In the genomic region with DNA sequence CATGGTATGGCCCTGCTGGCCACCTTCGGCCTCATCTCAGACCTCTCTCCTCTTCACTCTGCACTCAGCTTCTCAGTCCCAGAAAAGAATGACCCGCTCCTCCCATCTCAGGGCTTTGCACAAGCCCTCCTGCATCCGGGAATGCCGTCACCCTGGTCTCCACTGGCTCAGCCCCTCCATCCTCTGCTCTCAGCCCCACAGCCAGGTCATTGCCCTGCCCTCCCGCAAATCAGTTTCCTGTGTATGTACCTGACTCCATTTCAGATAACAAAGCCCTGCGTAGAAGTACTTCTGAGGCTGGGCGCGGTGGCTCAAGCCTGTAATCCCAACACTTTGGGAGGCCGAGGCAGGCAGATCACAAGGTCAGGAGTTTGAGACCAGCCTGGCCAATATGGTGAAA, we compare ENCODE assay signal across 24 cellular contexts. TPM values are rescaled to one million over a fixed set of nuclear protein-coding genes. Genes with fewer than 3 reads are reported as not detected.
DNase-seq lines count a peak whose midpoint lies in the region; ATAC-seq lines count a peak whose summit lies in the region.
"Had no signal": no experiment of that assay in that cellular context is flagged by ENCODE, and none has a peak within 500 bp of the region (broad histone marks: within the 10 kb centered on the region; RNA-seq: fewer than 3 reads in every experiment).

No MANE protein-coding gene starts in this region.

- peak overlapping the region; percentile 74 for H4K91ac ChIP-seq in mesenchymal stem cell (ENCODE audit: low read length)

- H3K4me1 ChIP-seq in mesenchymal stem cell (ENCODE audit: control insufficient read depth, insufficient read depth, low read depth, low read length) = peaks cover 15% of the 10 kb centered on the region

- no peaks in the 10 kb centered on the region for H3K27me3 ChIP-seq in mesenchymal stem cell (ENCODE audit: control insufficient read depth in 1 of 2, insufficient read depth in 1 of 2, low read length in 2 of 2)
- H3K27me3 ChIP-seq: heart left ventricle, upper lobe of left lung had no signal

- DNase-seq in stimulated activated naive CD8-positive, alpha-beta T cell treated with anti-CD3 and anti-CD28 coated beads, Interleukin-15, Interleukin-2, amounts not matched to agents 100 U/mL and 50 U/mL, for 24 hours = no peak
- DNase-seq in T-cell = no peak
- no peak for DNase-seq in mesenchymal stem cell
- no peak for DNase-seq in NCI-H526 (lab: John Stamatoyannopoulos, UW)
- DNase-seq: activated CD8-positive, alpha-beta memory T cell treated with anti-CD3 and anti-CD28 coated beads for 24 hours; activated effector memory CD4-positive, alpha-beta T cell treated with Interleukin-2 at 50 U/mL for 16 hours; C1 segment of cervical spinal cord; central memory CD4-positive, alpha-beta T cell; endodermal cell; heart left ventricle; IMR-90; kidney; left ventricle myocardium superior; NCI-H146; NCI-H2107; NCI-H446; NCI-H82; stimulated activated CD4-positive, alpha-beta T cell treated with anti-CD3 and anti-CD28 coated beads, Interleukin-4, amount 100 ng/mL, for 24 hours; substantia nigra; upper lobe of left lung had no signal

- peak overlapping the region in 1 of 2 experiments; percentile 63 for H3K18ac ChIP-seq in mesenchymal stem cell (ENCODE audit: low read depth in 1 of 2, low read length in 2 of 2)

- peaks cover 47% of the 10 kb centered on the region for H3K4me1 Mint-ChIP-seq in stimulated activated naive CD8-positive, alpha-beta T cell treated with anti-CD3 and anti-CD28 coated beads, Interleukin-15, Interleukin-2, amounts not matched to agents 100 ng/mL and 50 ng/mL, for 24 hours (ENCODE audit: low read depth)
- H3K4me1 Mint-ChIP-seq in T-cell = peaks cover 60 to 70% (median 61%) of the 10 kb centered on the region in 3 donors
- H3K4me1 Mint-ChIP-seq: endodermal cell had no signal

- peak overlapping the region; percentile 12 for H3K4me3 Mint-ChIP-seq in stimulated activated naive CD8-positive, alpha-beta T cell treated with anti-CD3 and anti-CD28 coated beads, Interleukin-15, Interleukin-2, amounts not matched to agents 100 ng/mL and 50 ng/mL, for 24 hours
- H3K4me3 Mint-ChIP-seq in T-cell = peak overlapping the region in 2 of 3 donors; percentile 56 to 85
- H3K4me3 Mint-ChIP-seq: endodermal cell, mesothelial cell of epicardium had no signal

- H3K23ac ChIP-seq in mesenchymal stem cell (ENCODE audit: low read length in 2 of 2) = no peak overlapping the region

- no peak overlapping the region for H2AK5ac ChIP-seq in mesenchymal stem cell (ENCODE audit: low read length, severe bottlenecking)

- CTCF ChIA-PET in T-cell (lab: Charles Lee) = no interaction called here

- H3K27ac Mint-ChIP-seq in stimulated activated naive CD8-positive, alpha-beta T cell treated with anti-CD3 and anti-CD28 coated beads, Interleukin-15, Interleukin-2, amounts not matched to agents 100 ng/mL and 50 ng/mL, for 24 hours = peak overlapping the region; percentile 10
- peak overlapping the region; percentile 95 to 97 for H3K27ac Mint-ChIP-seq in T-cell
- H3K27ac Mint-ChIP-seq: endodermal cell, mesothelial cell of epicardium had no signal

- H3K9me3 Mint-ChIP-seq in stimulated activated naive CD8-positive, alpha-beta T cell treated with anti-CD3 and anti-CD28 coated beads, Interleukin-15, Interleukin-2, amounts not matched to agents 100 ng/mL and 50 ng/mL, for 24 hours = peaks cover 4% of the 10 kb centered on the region
- peaks cover 3 to 4% (median 3%) of the 10 kb centered on the region in 3 donors for H3K9me3 Mint-ChIP-seq in T-cell

- no peak overlapping the region for H2AFZ ChIP-seq in mesenchymal stem cell (ENCODE audit: low read depth, low read length)

- no peaks in the 10 kb centered on the region for H3K79me1 ChIP-seq in mesenchymal stem cell (replicated peaks; ENCODE audit: low read length, poor library complexity, severe bottlenecking)

- H3K27me3 Mint-ChIP-seq in stimulated activated naive CD8-positive, alpha-beta T cell treated with anti-CD3 and anti-CD28 coated beads, Interleukin-15, Interleukin-2, amounts not matched to agents 100 ng/mL and 50 ng/mL, for 24 hours = no peaks in the 10 kb centered on the region
- no peaks in the 10 kb centered on the region for H3K27me3 Mint-ChIP-seq in T-cell

- peak overlapping the region; percentile 86 for H2BK15ac ChIP-seq in mesenchymal stem cell (ENCODE audit: low read depth, poor library complexity, severe bottlenecking)

- no peak overlapping the region for H3K9ac ChIP-seq in mesenchymal stem cell (ENCODE audit: low read length)

- peak overlapping the region in 1 of 2 experiments; percentile 40 for H2BK12ac ChIP-seq in mesenchymal stem cell (ENCODE audit: low read length in 2 of 2)

- H3K36me3 ChIP-seq in mesenchymal stem cell (ENCODE audit: control insufficient read depth in 1 of 2, insufficient read depth in 2 of 2, low read depth in 1 of 2, low read length in 2 of 2) = no peaks in the 10 kb centered on the region
- H3K36me3 ChIP-seq: heart left ventricle, upper lobe of left lung had no signal

- no peaks in the 10 kb centered on the region for H3K9me3 ChIP-seq in mesenchymal stem cell (ENCODE audit: control insufficient read depth, low read length)
- H3K9me3 ChIP-seq: upper lobe of left lung had no signal

- H3K27ac ChIP-seq in mesenchymal stem cell (ENCODE audit: low read length, poor library complexity, severe bottlenecking) = no peak overlapping the region
- H3K27ac ChIP-seq: heart left ventricle, upper lobe of left lung had no signal

- H2BK5ac ChIP-seq in mesenchymal stem cell (ENCODE audit: low read depth, low read length, poor library complexity, severe bottlenecking) = no peak overlapping the region

- H3K36me3 Mint-ChIP-seq in stimulated activated naive CD8-positive, alpha-beta T cell treated with anti-CD3 and anti-CD28 coated beads, Interleukin-15, Interleukin-2, amounts not matched to agents 100 ng/mL and 50 ng/mL, for 24 hours (ENCODE audit: low read depth) = peaks cover 4% of the 10 kb centered on the region
- peaks cover 3% of the 10 kb centered on the region for H3K36me3 Mint-ChIP-seq in T-cell

- 96% methylated on average over 9 of the region's 9 CpGs for WGBS in mesenchymal stem cell

- POLR2A ChIA-PET in T-cell (lab: Charles Lee) = no interaction called here

- no peak overlapping the region for H3K4me3 ChIP-seq in mesenchymal stem cell (ENCODE audit: insufficient read depth in 1 of 2, low read depth in 1 of 2, low read length in 2 of 2)
- H3K4me3 ChIP-seq: heart left ventricle, upper lobe of left lung had no signal

- H2BK120ac ChIP-seq in mesenchymal stem cell (ENCODE audit: low read depth, low read length) = no peak overlapping the region

- H3K4me2 ChIP-seq in mesenchymal stem cell (ENCODE audit: low read length, poor library complexity, severe bottlenecking) = no peak overlapping the region

- ATAC-seq in stimulated activated naive CD8-positive, alpha-beta T cell treated with anti-CD3 and anti-CD28 coated beads, Interleukin-15, Interleukin-2, amounts not matched to agents 100 U/mL and 50 U/mL, for 24 hours = no peak
- ATAC-seq in T-cell (replicated peaks in 1 of 4) (no peak), HG02870 (IDR thresholded peaks at IDR 0.05; ENCODE audit: unreplicated experiment) (no peak), HG03520 (IDR thresholded peaks at IDR 0.05; ENCODE audit: unreplicated experiment) (no peak)
- ATAC-seq: heart left ventricle, left ventricle myocardium superior had no signal

- peak overlapping the region in 1 of 2 experiments; percentile 32 for H3K14ac ChIP-seq in mesenchymal stem cell (ENCODE audit: low read length in 2 of 2)

- no peak overlapping the region for H4K8ac ChIP-seq in mesenchymal stem cell (ENCODE audit: low read length)

- peak overlapping the region in 1 of 2 experiments; percentile 28 for H3K4ac ChIP-seq in mesenchymal stem cell (ENCODE audit: low read depth in 1 of 2, low read length in 2 of 2)

RNA-seq across cellular contexts. Expression of a gene that starts 28.9 kb away (rescaled TPM):
- 100 to 1,000 TPM; 351 to 746 (median 698) TPM for total RNA-seq in T-cell
- polyA plus RNA-seq in mesenchymal stem cell (2013, experiment 1 of 2) = 44.3 TPM
- 42.9 TPM for polyA plus RNA-seq in mesenchymal stem cell (2013, experiment 2 of 2)

RNA-seq across cellular contexts. Expression of a gene that starts 57.5 kb away (rescaled TPM):
- 10 to 100 TPM; 11.6 to 14.9 (median 13.8) TPM for total RNA-seq in T-cell
- polyA plus RNA-seq in mesenchymal stem cell (2013, experiment 1 of 2) = 6.5 TPM
- polyA plus RNA-seq in mesenchymal stem cell (2013, experiment 2 of 2) = 6.1 TPM

RNA-seq across cellular contexts. Expression of a gene that starts 58.4 kb away (rescaled TPM):
- total RNA-seq in T-cell = 10 to 100 TPM; 11.8 to 21.0 (median 17.3) TPM
- 6.8 TPM for polyA plus RNA-seq in mesenchymal stem cell (2013, experiment 1 of 2)
- 6.4 TPM for polyA plus RNA-seq in mesenchymal stem cell (2013, experiment 2 of 2)
